12 cellular contexts compared by ENCODE assay signal in genomic region chr6:30779850-30780641, GRCh38. TPM values are rescaled to one million over a fixed set of nuclear protein-coding genes. Genes with fewer than 3 reads are reported as not detected.
DNase-seq lines count a peak whose midpoint lies in the region; ATAC-seq and TF ChIP-seq lines count a peak whose summit lies in the region.
"Had no signal": no experiment of that assay in that cellular context is flagged by ENCODE, and none has a peak within 500 bp of the region (broad histone marks: within the 10 kb centered on the region; RNA-seq: fewer than 3 reads in every experiment).

No MANE protein-coding gene starts in this region.

- H3K4me3 ChIP-seq in mucosa of rectum (ENCODE audit: low read length in 2 of 2) (peak overlapping the region in 1 of 2 donors; percentile 2), thoracic aorta (no peak overlapping the region), MG63 (no peak overlapping the region)

- peaks cover 70% of the 10 kb centered on the region for H3K4me1 Mint-ChIP-seq in activated CD4-positive, alpha-beta T cell treated with anti-CD3 and anti-CD28 coated beads, Interleukin-2, amount 10 ng/mL, durations not matched to agents 7 days and 5 days
- peaks cover 50% of the 10 kb centered on the region for H3K4me1 Mint-ChIP-seq in brain

- H3K4me3 Mint-ChIP-seq in activated CD4-positive, alpha-beta T cell treated with anti-CD3 and anti-CD28 coated beads, Interleukin-2, amount 10 ng/mL, durations not matched to agents 7 days and 5 days, result no peak overlapping the region
- H3K4me3 Mint-ChIP-seq in brain, result peak overlapping the region in 4 of 5 experiments; percentile 7 to 56 (median 40)

- no peaks in the 10 kb centered on the region for H3K27me3 Mint-ChIP-seq in activated CD4-positive, alpha-beta T cell treated with anti-CD3 and anti-CD28 coated beads, Interleukin-2, amount 10 ng/mL, durations not matched to agents 7 days and 5 days
- H3K27me3 Mint-ChIP-seq in brain, result peaks cover 2% of the 10 kb centered on the region

- ATAC-seq in thoracic aorta (ENCODE audit: insufficient number of reproducible peaks, low FRiP score, low read depth) (no peak), HG03342 (IDR thresholded peaks at IDR 0.05; ENCODE audit: unreplicated experiment) (no peak)

- no peaks in the 10 kb centered on the region for H3K9me3 ChIP-seq in mucosa of rectum (ENCODE audit: control insufficient read depth in 2 of 2, low read length in 2 of 2)
- no peaks in the 10 kb centered on the region for H3K9me3 ChIP-seq in thoracic aorta
- H3K9me3 ChIP-seq in MG63, result no peaks in the 10 kb centered on the region

- peak overlapping the region; percentile 39 for H3K27ac Mint-ChIP-seq in activated CD4-positive, alpha-beta T cell treated with anti-CD3 and anti-CD28 coated beads, Interleukin-2, amount 10 ng/mL, durations not matched to agents 7 days and 5 days
- peak overlapping the region; percentile 69 to 99 (median 99) for H3K27ac Mint-ChIP-seq in brain

- no peaks in the 10 kb centered on the region for H3K36me3 ChIP-seq in mucosa of rectum (ENCODE audit: control insufficient read depth in 2 of 2, insufficient read depth in 2 of 2, low read length in 2 of 2)
- H3K36me3 ChIP-seq in thoracic aorta, result no peaks in the 10 kb centered on the region
- no peaks in the 10 kb centered on the region for H3K36me3 ChIP-seq in MG63

- CTCF ChIA-PET in activated CD4-positive, alpha-beta T cell treated with anti-CD3 and anti-CD28 coated beads, Interleukin-2, amount 10 ng/mL, durations not matched to agents 7 days and 5 days (lab: Charles Lee), result interaction anchor here (1.1 to 2.6 kb wide), 2 partner anchors 8 to 10 kb away, joined by 3 to 10 read pairs; no protein-coding TSS in a partner anchor

- no peak for TF ChIP-seq CTCF in brain (conservative IDR thresholded peaks at IDR 0.05)
- TF ChIP-seq CTCF in thoracic aorta (IDR thresholded peaks at IDR 0.05), result no peak

- no peaks in the 10 kb centered on the region for H3K9me3 Mint-ChIP-seq in activated CD4-positive, alpha-beta T cell treated with anti-CD3 and anti-CD28 coated beads, Interleukin-2, amount 10 ng/mL, durations not matched to agents 7 days and 5 days
- H3K9me3 Mint-ChIP-seq in brain, result peaks cover under 1 to 13% (median 12%) of the 10 kb centered on the region in 5 experiments
- H3K9me3 Mint-ChIP-seq: naive B cell had no signal

- H3K4me1 ChIP-seq in mucosa of rectum (ENCODE audit: control insufficient read depth in 2 of 2, insufficient read depth in 2 of 2, low read length in 2 of 2) (peaks cover 36 to 55% of the 10 kb centered on the region in 2 donors), thoracic aorta (ENCODE audit: control insufficient read depth in 1 of 2, low read depth in 2 of 2) (peaks cover 38 to 44% of the 10 kb centered on the region in 2 donors)

- DNase-seq in activated CD4-positive, alpha-beta T cell treated with anti-CD3 and anti-CD28 coated beads, Interleukin-2, amount 10 ng/mL, durations not matched to agents 7 days and 5 days, result no peak
- DNase-seq in activated CD4-positive, alpha-beta T cell treated with anti-CD3 and anti-CD28 coated beads, Interleukin-2, amount 50 U/mL, for 1 hour, result no peak
- DNase-seq in thoracic aorta (ENCODE audit: low spot score) (no peak), MG63 (no peak)
- no peak for DNase-seq in activated CD8-positive, alpha-beta memory T cell treated with anti-CD3 and anti-CD28 coated beads, Interleukin-2, amount 50 U/mL, for 4 hours
- DNase-seq: activated CD4-positive, CD25-positive, alpha-beta regulatory T cell; GOT3; naive B cell; NCI-H1092 treated with DMSO at 0.1 percent for 48 hours had no signal

- no peaks in the 10 kb centered on the region for H3K27me3 ChIP-seq in mucosa of rectum (ENCODE audit: control insufficient read depth in 2 of 2, insufficient read depth in 2 of 2, low read length in 2 of 2)
- H3K27me3 ChIP-seq in thoracic aorta (replicated peaks; ENCODE audit: insufficient read depth), result no peaks in the 10 kb centered on the region
- no peaks in the 10 kb centered on the region for H3K27me3 ChIP-seq in MG63

- H3K9ac ChIP-seq in mucosa of rectum (ENCODE audit: low read depth in 1 of 2, low read length in 2 of 2), result peak overlapping the region in 1 of 2 donors; percentile 23

- POLR2A ChIA-PET in activated CD4-positive, alpha-beta T cell treated with anti-CD3 and anti-CD28 coated beads, Interleukin-2, amount 10 ng/mL, durations not matched to agents 7 days and 5 days (lab: Charles Lee), result interaction anchor here (0.6 kb wide), 1 partner anchor 50 kb away, joined by 6 read pairs; no protein-coding TSS in a partner anchor

- H3K27ac ChIP-seq in mucosa of rectum (ENCODE audit: low read depth in 2 of 2, low read length in 2 of 2) (peak overlapping the region; percentile 18 to 26), thoracic aorta (peak overlapping the region; percentile 61 to 95)

- H3K36me3 Mint-ChIP-seq in activated CD4-positive, alpha-beta T cell treated with anti-CD3 and anti-CD28 coated beads, Interleukin-2, amount 10 ng/mL, durations not matched to agents 7 days and 5 days (ENCODE audit: low read depth), result peaks cover 7% of the 10 kb centered on the region
- H3K36me3 Mint-ChIP-seq in brain, result no peaks in the 10 kb centered on the region
- H3K36me3 Mint-ChIP-seq: naive B cell had no signal

RNA-seq across cellular contexts. Expression of gene IER3, which starts 35.7 kb away (rescaled TPM):
- total RNA-seq in activated CD4-positive, alpha-beta T cell treated with anti-CD3 and anti-CD28 coated beads, Interleukin-2, amount 10 ng/mL, durations not matched to agents 7 days and 5 days, result 10 to 100 TPM; 30.5 to 34.9 TPM
- polyA plus RNA-seq in brain (ENCODE audit: insufficient read depth, low read depth, low replicate concordance), result 3.8 TPM
- 10 to 100 TPM; 43.5 to 43.8 TPM for total RNA-seq in thoracic aorta
- total RNA-seq in MG63 (2014; rRNA removed; shearing (Covaris generic); ENCODE audit: low replicate concordance), result 53.6 and 54.6 TPM in 2 replicates

RNA-seq across cellular contexts. Expression of gene FLOT1, which starts 37.6 kb away (rescaled TPM):
- total RNA-seq in activated CD4-positive, alpha-beta T cell treated with anti-CD3 and anti-CD28 coated beads, Interleukin-2, amount 10 ng/mL, durations not matched to agents 7 days and 5 days, result 100 to 1,000 TPM; 199 to 213 TPM
- polyA plus RNA-seq in brain (ENCODE audit: insufficient read depth, low read depth, low replicate concordance), result 231 TPM
- 100 to 1,000 TPM; 135 to 177 TPM for total RNA-seq in thoracic aorta
- 111 and 137 TPM in 2 replicates for total RNA-seq in MG63 (2014; rRNA removed; shearing (Covaris generic); ENCODE audit: low replicate concordance)

RNA-seq across cellular contexts. Expression of gene TUBB, which starts 59.9 kb away (rescaled TPM):
- total RNA-seq in activated CD4-positive, alpha-beta T cell treated with anti-CD3 and anti-CD28 coated beads, Interleukin-2, amount 10 ng/mL, durations not matched to agents 7 days and 5 days, result 1,000 to 10,000 TPM; 1,494 to 1,661 TPM
- polyA plus RNA-seq in brain (ENCODE audit: insufficient read depth, low read depth, low replicate concordance), result 2,902 TPM
- 100 to 1,000 TPM; 172 to 243 TPM for total RNA-seq in thoracic aorta
- total RNA-seq in MG63 (2014; rRNA removed; shearing (Covaris generic); ENCODE audit: low replicate concordance), result 241 and 386 TPM in 2 replicates
